In the genomic region with DNA sequence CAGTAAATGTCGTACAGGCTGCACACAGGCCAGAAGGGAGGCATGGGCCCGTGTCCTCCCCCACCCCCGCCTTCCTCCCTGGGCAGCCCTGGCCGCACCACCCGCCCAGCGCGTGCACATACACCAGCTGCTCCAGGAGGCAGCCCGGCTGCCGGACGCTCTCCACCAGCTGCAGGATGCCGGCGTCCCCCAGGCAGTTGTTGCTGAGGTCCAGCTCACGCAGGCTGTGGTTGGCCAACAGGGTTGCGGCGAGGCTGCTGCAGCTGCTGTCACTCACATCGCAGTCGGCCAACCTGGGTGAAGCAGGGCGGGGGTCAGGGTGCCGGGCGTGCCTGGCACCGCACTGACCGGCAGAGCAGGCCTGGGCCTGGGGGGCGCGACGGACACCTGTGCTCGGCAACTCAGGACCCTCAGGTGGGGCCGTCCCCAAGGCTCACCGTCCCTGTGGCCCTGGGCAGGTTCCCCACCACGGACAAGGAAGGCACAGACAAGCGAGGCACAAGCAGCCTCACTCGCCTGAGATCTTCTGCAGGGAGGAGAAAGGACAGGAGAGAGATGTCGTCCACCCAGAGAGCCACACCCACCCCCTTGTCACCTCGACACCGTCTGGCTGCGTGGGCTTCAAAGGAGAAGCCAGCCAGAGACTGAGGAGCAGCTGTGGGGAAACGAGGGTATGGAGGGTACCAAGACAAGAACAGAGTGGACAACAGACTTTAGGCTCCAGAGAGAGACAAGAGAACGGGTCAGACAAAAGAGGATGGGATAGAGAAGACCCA, we compare ENCODE assay signal across 16 cellular contexts. TPM values are rescaled to one million over a fixed set of nuclear protein-coding genes. Genes with fewer than 3 reads are reported as not detected.
DNase-seq lines count a peak whose midpoint lies in the region; ATAC-seq and TF ChIP-seq lines count a peak whose summit lies in the region.
"Had no signal": no experiment of that assay in that cellular context is flagged by ENCODE, and none has a peak within 500 bp of the region (broad histone marks: within the 10 kb centered on the region; RNA-seq: fewer than 3 reads in every experiment).

No MANE protein-coding gene starts in this region.

- H3K4me1 Mint-ChIP-seq in activated CD8-positive, alpha-beta T cell treated with anti-CD3 and anti-CD28 coated beads for 36 hours (ENCODE audit: low read depth) = peaks cover 13% of the 10 kb centered on the region

- no peak for TF ChIP-seq CTCF in activated CD8-positive, alpha-beta T cell treated with anti-CD3 and anti-CD28 coated beads for 36 hours (IDR thresholded peaks at IDR 0.05)

- peaks cover 58 to 66% (median 60%) of the 10 kb centered on the region in 3 donors for H3K36me3 ChIP-seq in skeletal muscle tissue (ENCODE audit: control insufficient read depth in 3 of 3, insufficient read depth in 3 of 3, low read length in 3 of 3)

- no peak overlapping the region for H3K4me3 Mint-ChIP-seq in activated CD8-positive, alpha-beta T cell treated with anti-CD3 and anti-CD28 coated beads for 36 hours
- H3K4me3 Mint-ChIP-seq: activated naive CD4-positive, alpha-beta T cell treated with anti-CD3 and anti-CD28 coated beads, Interleukin-2, amount 10 ng/mL, durations not matched to agents 7 days and 5 days had no signal

- POLR2A ChIA-PET in activated CD8-positive, alpha-beta T cell treated with anti-CD3 and anti-CD28 coated beads for 36 hours (lab: Charles Lee) = no interaction called here

- peak overlapping the region in 1 of 3 donors; percentile 40 for H3K9ac ChIP-seq in skeletal muscle tissue (ENCODE audit: low read depth in 1 of 3, low read length in 3 of 3)

- H3K36me3 Mint-ChIP-seq in activated CD8-positive, alpha-beta T cell treated with anti-CD3 and anti-CD28 coated beads for 36 hours (ENCODE audit: low read depth) = peaks cover 34% of the 10 kb centered on the region

- intact Hi-C loops in activated CD8-positive, alpha-beta T cell treated with anti-CD3 and anti-CD28 coated beads for 36 hours (cut with micrococcal nuclease) = no loop called here

- no peaks in the 10 kb centered on the region for H3K27me3 Mint-ChIP-seq in activated CD8-positive, alpha-beta T cell treated with anti-CD3 and anti-CD28 coated beads for 36 hours
- H3K27me3 Mint-ChIP-seq: activated naive CD4-positive, alpha-beta T cell treated with anti-CD3 and anti-CD28 coated beads, Interleukin-2, amount 10 ng/mL, durations not matched to agents 7 days and 5 days had no signal

- ATAC-seq in activated CD8-positive, alpha-beta T cell treated with anti-CD3 and anti-CD28 coated beads for 36 hours = no peak
- ATAC-seq in HG02840 (IDR thresholded peaks at IDR 0.05; ENCODE audit: low FRiP score, unreplicated experiment) = no peak

- no peaks in the 10 kb centered on the region for H3K9me3 Mint-ChIP-seq in activated CD8-positive, alpha-beta T cell treated with anti-CD3 and anti-CD28 coated beads for 36 hours
- H3K9me3 Mint-ChIP-seq: activated naive CD4-positive, alpha-beta T cell treated with anti-CD3 and anti-CD28 coated beads, Interleukin-2, amount 10 ng/mL, durations not matched to agents 7 days and 5 days had no signal

- DNase-seq in DMS 273 (lab: John Stamatoyannopoulos, UW; ENCODE audit: unreplicated experiment) (peak; percentile 25), DMS 273 treated with DMSO at 0.1 percent for 48 hours (lab: John Stamatoyannopoulos, UW) (no peak), HUDEP-2 (lab: John Stamatoyannopoulos, UW; ENCODE audit: unreplicated experiment in 76 of 76) (no peak)
- DNase-seq in activated CD8-positive, alpha-beta T cell treated with anti-CD3 and anti-CD28 coated beads for 36 hours = no peak
- no peak for DNase-seq in stimulated activated CD4-positive, alpha-beta T cell treated with anti-CD3 and anti-CD28 coated beads, Interleukin-4, amount 100 ng/mL, for 4 hours
- DNase-seq: activated naive CD4-positive, alpha-beta T cell treated with anti-CD3 and anti-CD28 coated beads, Interleukin-2, amount 10 ng/mL, durations not matched to agents 7 days and 5 days; esophagus squamous epithelium; NCI-H1048; T-helper 9 cell had no signal

- CTCF ChIA-PET in activated CD8-positive, alpha-beta T cell treated with anti-CD3 and anti-CD28 coated beads for 36 hours (lab: Charles Lee) = no interaction called here

- peak overlapping the region; percentile 12 for H3K27ac Mint-ChIP-seq in activated CD8-positive, alpha-beta T cell treated with anti-CD3 and anti-CD28 coated beads for 36 hours
- H3K27ac Mint-ChIP-seq: activated naive CD4-positive, alpha-beta T cell treated with anti-CD3 and anti-CD28 coated beads, Interleukin-2, amount 10 ng/mL, durations not matched to agents 7 days and 5 days had no signal

- H3K4me3 ChIP-seq in skeletal muscle tissue (ENCODE audit: low read length in 3 of 3) = no peak overlapping the region
- H3K4me3 ChIP-seq: esophagus squamous epithelium, skin epidermis, suprapubic skin had no signal

- H3K4me1 ChIP-seq in skeletal muscle tissue (ENCODE audit: control insufficient read depth in 3 of 3, insufficient read depth in 3 of 3, low read length in 3 of 3) = peaks cover 0 to 7% (median 4%) of the 10 kb centered on the region in 3 donors
- H3K4me1 ChIP-seq: esophagus squamous epithelium, suprapubic skin had no signal

- no peaks in the 10 kb centered on the region for H3K27me3 ChIP-seq in layer of hippocampus (ENCODE audit: control insufficient read depth, insufficient read depth, low read length)
- H3K27me3 ChIP-seq in skeletal muscle tissue (ENCODE audit: control insufficient read depth in 3 of 3, insufficient read depth in 3 of 3, low read length in 3 of 3) = no peaks in the 10 kb centered on the region
- H3K27me3 ChIP-seq: esophagus squamous epithelium, suprapubic skin had no signal

- H3K27ac ChIP-seq in layer of hippocampus (ENCODE audit: low read depth, low read length) (peak overlapping the region; percentile 95), skeletal muscle tissue (ENCODE audit: low read depth, low read length) (peak overlapping the region; percentile 25)
- H3K27ac ChIP-seq: 22Rv1, esophagus squamous epithelium, suprapubic skin had no signal

- H3K9me3 ChIP-seq in skeletal muscle tissue (ENCODE audit: control insufficient read depth in 3 of 3, low read length in 3 of 3) = no peaks in the 10 kb centered on the region
- H3K9me3 ChIP-seq: esophagus squamous epithelium, suprapubic skin had no signal

RNA-seq across cellular contexts. Expression of a gene that starts 12.1 kb away (rescaled TPM):
- 100 to 1,000 TPM; 105 to 110 TPM for total RNA-seq in activated CD8-positive, alpha-beta T cell treated with anti-CD3 and anti-CD28 coated beads for 36 hours
- 84.5 TPM for total RNA-seq in skeletal muscle tissue

RNA-seq across cellular contexts. Expression of a gene that starts 40.4 kb away (rescaled TPM):
- 10 to 100 TPM; 30.4 to 34.6 TPM for total RNA-seq in activated CD8-positive, alpha-beta T cell treated with anti-CD3 and anti-CD28 coated beads for 36 hours
- total RNA-seq in skeletal muscle tissue = 63.2 TPM

RNA-seq across cellular contexts. Expression of a gene that starts 42.4 kb away (rescaled TPM):
- under 1 TPM; 0.67 to 0.99 TPM for total RNA-seq in activated CD8-positive, alpha-beta T cell treated with anti-CD3 and anti-CD28 coated beads for 36 hours
- under 0.01 TPM for total RNA-seq in skeletal muscle tissue

RNA-seq across cellular contexts. Expression of a gene that starts 44.9 kb away (rescaled TPM):
- total RNA-seq in activated CD8-positive, alpha-beta T cell treated with anti-CD3 and anti-CD28 coated beads for 36 hours = 10 to 100 TPM; 17.4 to 18.0 TPM
- 21.4 TPM for total RNA-seq in skeletal muscle tissue

RNA-seq across cellular contexts. Expression of a gene that starts 53.1 kb away (rescaled TPM):
- 10 to 100 TPM; 28.2 to 29.0 TPM for total RNA-seq in activated CD8-positive, alpha-beta T cell treated with anti-CD3 and anti-CD28 coated beads for 36 hours
- total RNA-seq in skeletal muscle tissue = not detected
- total RNA-seq: cerebellum had no signal
